29 cellular contexts compared by ENCODE assay signal in genomic region chr14:63323148-63323547, GRCh38. TPM values are rescaled to one million over a fixed set of nuclear protein-coding genes. Genes with fewer than 3 reads are reported as not detected.
"Had no signal": no experiment of that assay in that cellular context is flagged by ENCODE, and none has a peak within 500 bp of the region (broad histone marks: within the 10 kb centered on the region; RNA-seq: fewer than 3 reads in every experiment).

No MANE protein-coding gene starts in this region.

- DNase-seq: activated CD4-positive, alpha-beta T cell treated with anti-CD3 and anti-CD28 coated beads for 1 hour; activated CD4-positive, alpha-beta T cell treated with anti-CD3 and anti-CD28 coated beads, Interleukin-2, amount 10 ng/mL, durations not matched to agents 7 days and 5 days; activated CD8-positive, alpha-beta T cell treated with anti-CD3 and anti-CD28 coated beads for 36 hours; activated gamma-delta T cell treated with Interleukin-2 at 50 U/mL for 16 hours; activated naive CD4-positive, alpha-beta T cell treated with anti-CD3 and anti-CD28 coated beads, Interleukin-2, amount 50 U/mL, for 16 hours; activated T-cell treated with anti-CD3 and anti-CD28 coated beads, Interleukin-2, amount 50 U/mL, for 4 hours; amniotic stem cell; brain microvascular endothelial cell; central memory CD4-positive, alpha-beta T cell; effector CD4-positive, alpha-beta T cell; mesenchymal stem cell; naive thymus-derived CD8-positive, alpha-beta T cell; occipital lobe; psoas muscle; spleen; stimulated activated CD4-positive, alpha-beta T cell treated with anti-CD3 and anti-CD28 coated beads, Interleukin-2, amount 100 ng/mL, for 48 hours; stimulated activated naive CD4-positive, alpha-beta T cell treated with Interleukin-2 at 50 U/mL for 16 hours; T-helper 2 cell; transverse colon had no signal

- ATAC-seq: activated CD8-positive, alpha-beta T cell treated with anti-CD3 and anti-CD28 coated beads for 36 hours; activated T-cell treated with anti-CD3 and anti-CD28 coated beads, Interleukin-2, amount 50 U/mL, for 4 hours; activated T-helper 17 cell treated with anti-CD3 and anti-CD28 coated beads, Interleukin-2, amount 50 U/mL, for 72 hours; gastroesophageal sphincter; naive thymus-derived CD8-positive, alpha-beta T cell; psoas muscle had no signal

RNA-seq across cellular contexts. Expression of gene GPHB5, which starts 4.4 kb away (rescaled TPM):
- total RNA-seq: activated CD4-positive, alpha-beta T cell treated with anti-CD3 and anti-CD28 coated beads, Interleukin-2, amount 10 ng/mL, durations not matched to agents 7 days and 5 days; activated CD8-positive, alpha-beta T cell treated with anti-CD3 and anti-CD28 coated beads for 36 hours; activated T-cell treated with anti-CD3 and anti-CD28 coated beads, Interleukin-2, amount 50 U/mL, for 4 hours; activated T-helper 17 cell treated with anti-CD3 and anti-CD28 coated beads, Interleukin-2, amount 50 U/mL, for 72 hours; astrocyte; epithelial cell of proximal tubule; gastroesophageal sphincter; hepatocyte; lower leg skin; naive thymus-derived CD8-positive, alpha-beta T cell; occipital lobe; psoas muscle; right atrium auricular region; spleen; temporal lobe; transverse colon; urinary bladder had no signal
- polyA plus RNA-seq: hepatocyte; keratinocyte; naive thymus-derived CD8-positive, alpha-beta T cell; psoas muscle; spleen; urinary bladder had no signal
